17 cellular contexts compared by ENCODE assay signal in the genomic region with DNA sequence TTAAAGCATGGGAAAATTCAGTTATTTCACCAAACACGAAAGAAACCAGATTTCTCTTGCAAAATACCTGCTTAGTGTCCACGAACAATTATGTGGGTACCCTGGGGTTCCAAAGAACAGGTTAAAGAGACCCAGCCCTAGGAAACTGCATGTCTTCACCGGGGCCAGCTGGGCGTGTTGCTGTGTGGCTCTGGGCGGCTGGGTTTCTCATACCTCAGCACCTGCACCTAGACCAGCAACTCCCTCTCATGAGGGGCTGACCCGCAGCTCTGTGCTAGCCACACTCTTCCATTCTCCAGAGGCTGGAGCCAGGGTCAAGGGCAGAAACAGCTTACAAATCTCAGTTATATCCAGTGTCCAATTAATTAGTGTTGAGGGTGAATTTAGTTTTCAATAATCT. TPM values are rescaled to one million over a fixed set of nuclear protein-coding genes. Genes with fewer than 3 reads are reported as not detected.
DNase-seq lines count a peak whose midpoint lies in the region; ATAC-seq and TF ChIP-seq lines count a peak whose summit lies in the region.
"Had no signal": no experiment of that assay in that cellular context is flagged by ENCODE, and none has a peak within 500 bp of the region (broad histone marks: within the 10 kb centered on the region; RNA-seq: fewer than 3 reads in every experiment).

No MANE protein-coding gene starts in this region.

- H3K27ac Mint-ChIP-seq in effector memory CD8-positive, alpha-beta T cell: peak overlapping the region; percentile 6 to 54
- peak overlapping the region; percentile 4 for H3K27ac Mint-ChIP-seq in osteocyte (ENCODE audit: unreplicated experiment)
- H3K27ac Mint-ChIP-seq in activated CD4-positive, alpha-beta T cell treated with anti-CD3 and anti-CD28 coated beads for 36 hours: no peak overlapping the region
- H3K27ac Mint-ChIP-seq: CD8-positive, alpha-beta T cell had no signal

- DNase-seq in cardiac muscle cell (ENCODE audit: low read depth in 1 of 2, low spot score in 1 of 2) (no peak), Right ventricle myocardium superior (no peak), osteocyte (ENCODE audit: extremely low spot score, unreplicated experiment) (no peak), NCI-H1048 (lab: John Stamatoyannopoulos, UW) (no peak)
- DNase-seq in effector memory CD8-positive, alpha-beta T cell: no peak
- DNase-seq in activated CD4-positive, alpha-beta T cell treated with anti-CD3 and anti-CD28 coated beads for 36 hours: no peak
- no peak for DNase-seq in activated CD4-positive, alpha-beta T cell treated with anti-CD3 and anti-CD28 coated beads, Interleukin-2, amount 50 U/mL, for 48 hours
- DNase-seq: 8988T; CD8-positive, alpha-beta T cell; IMR-90; NCI-H1694 treated with DMSO at 0.1 percent for 48 hours; NCI-H2081 treated with DMSO at 0.1 percent for 48 hours; NCI-H2171 treated with DMSO at 0.1 percent for 48 hours; NCI-H524 treated with DMSO at 0.1 percent for 48 hours; SHP77 had no signal

- no peaks in the 10 kb centered on the region for H3K27me3 ChIP-seq in cardiac muscle cell
- H3K27me3 ChIP-seq: BLaER1 treated with 17β-estradiol and CSF1 and Interleukin-3, amounts not matched to agents 10 nM and 100 nM had no signal

- peaks cover 22 to 26% of the 10 kb centered on the region in 2 donors for H3K4me1 Mint-ChIP-seq in effector memory CD8-positive, alpha-beta T cell (ENCODE audit: low read depth in 2 of 2)
- peaks cover 32% of the 10 kb centered on the region for H3K4me1 Mint-ChIP-seq in osteocyte (ENCODE audit: unreplicated experiment)
- peaks cover 35% of the 10 kb centered on the region for H3K4me1 Mint-ChIP-seq in activated CD4-positive, alpha-beta T cell treated with anti-CD3 and anti-CD28 coated beads for 36 hours

- no peak overlapping the region for H3K4me3 Mint-ChIP-seq in effector memory CD8-positive, alpha-beta T cell
- no peak overlapping the region for H3K4me3 Mint-ChIP-seq in osteocyte (ENCODE audit: unreplicated experiment)
- no peak overlapping the region for H3K4me3 Mint-ChIP-seq in activated CD4-positive, alpha-beta T cell treated with anti-CD3 and anti-CD28 coated beads for 36 hours
- H3K4me3 Mint-ChIP-seq: CD8-positive, alpha-beta T cell had no signal

- H3K9me3 Mint-ChIP-seq in effector memory CD8-positive, alpha-beta T cell: no peaks in the 10 kb centered on the region
- H3K9me3 Mint-ChIP-seq in osteocyte (ENCODE audit: unreplicated experiment): no peaks in the 10 kb centered on the region
- H3K9me3 Mint-ChIP-seq in activated CD4-positive, alpha-beta T cell treated with anti-CD3 and anti-CD28 coated beads for 36 hours (ENCODE audit: low read depth): no peaks in the 10 kb centered on the region
- H3K9me3 Mint-ChIP-seq: CD8-positive, alpha-beta T cell had no signal

- H3K4me1 ChIP-seq in cardiac muscle cell (ENCODE audit: low read depth): no peaks in the 10 kb centered on the region

- H3K27me3 Mint-ChIP-seq in effector memory CD8-positive, alpha-beta T cell: no peaks in the 10 kb centered on the region
- no peaks in the 10 kb centered on the region for H3K27me3 Mint-ChIP-seq in osteocyte (ENCODE audit: unreplicated experiment)
- no peaks in the 10 kb centered on the region for H3K27me3 Mint-ChIP-seq in activated CD4-positive, alpha-beta T cell treated with anti-CD3 and anti-CD28 coated beads for 36 hours

- ATAC-seq in Right ventricle myocardium superior (ENCODE audit: poor library complexity) (no peak), GM21529 (IDR thresholded peaks at IDR 0.05; ENCODE audit: unreplicated experiment) (no peak)
- no peak for ATAC-seq in effector memory CD8-positive, alpha-beta T cell (replicated peaks)
- ATAC-seq in activated CD4-positive, alpha-beta T cell treated with anti-CD3 and anti-CD28 coated beads for 36 hours: no peak

- H3K36me3 ChIP-seq in cardiac muscle cell: peaks cover 8% of the 10 kb centered on the region

- no peaks in the 10 kb centered on the region for H3K9me3 ChIP-seq in cardiac muscle cell (ENCODE audit: low read depth)
- H3K9me3 ChIP-seq: BLaER1 treated with 17β-estradiol and CSF1 and Interleukin-3, amounts not matched to agents 10 nM and 100 nM had no signal

- H3K27ac ChIP-seq in cardiac muscle cell: peak overlapping the region; percentile 29
- H3K27ac ChIP-seq: BLaER1 treated with 17β-estradiol and CSF1 and Interleukin-3, amounts not matched to agents 10 nM and 100 nM had no signal

- intact Hi-C loops in Right ventricle myocardium superior (cut with DNase I): no loop called here
- intact Hi-C loops in activated CD4-positive, alpha-beta T cell treated with anti-CD3 and anti-CD28 coated beads for 36 hours (cut with DNase I, micrococcal nuclease): no loop called here

- H3K4me3 ChIP-seq in cardiac muscle cell: no peak overlapping the region
- H3K4me3 ChIP-seq: BLaER1 treated with 17β-estradiol and CSF1 and Interleukin-3, amounts not matched to agents 10 nM and 100 nM had no signal

- no peak for TF ChIP-seq CTCF in cardiac muscle cell (IDR thresholded peaks at IDR 0.05; ENCODE audit: low read depth, low read length)
- TF ChIP-seq CTCF in osteocyte (IDR thresholded peaks at IDR 0.05): no peak

- H3K36me3 Mint-ChIP-seq in effector memory CD8-positive, alpha-beta T cell (ENCODE audit: insufficient read depth): no peaks in the 10 kb centered on the region
- H3K36me3 Mint-ChIP-seq in osteocyte (ENCODE audit: unreplicated experiment): peaks cover 9% of the 10 kb centered on the region
- peaks cover 7% of the 10 kb centered on the region for H3K36me3 Mint-ChIP-seq in activated CD4-positive, alpha-beta T cell treated with anti-CD3 and anti-CD28 coated beads for 36 hours (ENCODE audit: low read depth)

- POLR2A ChIA-PET in activated CD4-positive, alpha-beta T cell treated with anti-CD3 and anti-CD28 coated beads for 36 hours (lab: Charles Lee): no interaction called here

- CTCF ChIA-PET in activated CD4-positive, alpha-beta T cell treated with anti-CD3 and anti-CD28 coated beads for 36 hours (lab: Charles Lee): interaction anchor here (0.7 to 1.9 kb wide), 8 partner anchors 9 to 168 kb away, joined by 3 to 7 read pairs (median 4); no protein-coding TSS in a partner anchor

RNA-seq across cellular contexts. Expression of a gene that starts 40.3 kb away (rescaled TPM):
- total RNA-seq in cardiac muscle cell (23.9 and 45.7 TPM in 2 replicates), Right ventricle myocardium superior (9.1 TPM), osteocyte (12.1 and 12.6 TPM in 2 replicates)
- 73.9 and 80.8 TPM in 2 replicates for polyA plus RNA-seq in cardiac muscle cell
- total RNA-seq in activated CD4-positive, alpha-beta T cell treated with anti-CD3 and anti-CD28 coated beads for 36 hours: 10 to 100 TPM; 11.1 to 11.7 TPM
